Comparison of ENCODE assay signal across 2 cellular contexts in the genomic region with DNA sequence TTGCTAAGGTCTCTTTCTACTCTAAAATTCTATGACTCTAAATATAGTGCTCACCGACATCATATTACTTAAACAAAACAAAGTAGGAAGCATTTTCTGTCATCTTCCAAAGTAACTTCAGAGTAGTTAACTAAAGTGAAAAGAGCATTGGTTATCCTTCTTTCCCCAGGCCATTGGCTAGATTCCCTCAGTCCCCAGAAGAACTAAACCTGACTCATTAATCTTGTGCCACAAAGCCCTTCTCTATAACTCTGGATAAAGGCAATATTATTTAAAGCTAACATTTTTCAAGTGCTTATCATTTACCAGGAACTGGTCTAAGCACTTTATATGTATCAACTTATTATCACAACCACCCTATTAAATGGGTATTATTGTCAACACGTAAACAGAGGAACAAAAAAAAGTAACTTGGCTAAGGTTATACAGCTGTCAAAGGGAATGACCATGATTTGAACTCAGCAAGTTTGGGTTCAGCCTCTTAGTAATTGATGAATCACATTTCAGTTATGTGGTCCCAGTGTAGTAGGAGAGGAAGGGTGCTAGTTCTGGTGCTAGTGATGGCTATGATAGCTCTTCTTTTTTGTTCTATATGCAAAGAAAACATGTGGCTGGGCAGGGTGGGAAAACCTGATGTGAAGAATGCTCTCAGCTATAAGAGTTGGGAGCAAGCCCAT.
TF ChIP-seq lines count a peak whose summit lies in the region.

No MANE protein-coding gene starts in this region.

TF ChIP-seq in HCT116, 20 proteins besides CTCF, POLR2A, EP300 and RAD21:
- TF ChIP-seq EGR1 (IDR thresholded peaks at IDR 0.05; ENCODE audit: low read depth): no peak
- TF ChIP-seq, protein P1, sequence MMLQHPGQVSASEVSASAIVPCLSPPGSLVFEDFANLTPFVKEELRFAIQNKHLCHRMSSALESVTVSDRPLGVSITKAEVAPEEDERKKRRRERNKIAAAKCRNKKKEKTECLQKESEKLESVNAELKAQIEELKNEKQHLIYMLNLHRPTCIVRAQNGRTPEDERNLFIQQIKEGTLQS (IDR thresholded peaks at IDR 0.05): no peak
- no peak for TF ChIP-seq JUND (IDR thresholded peaks at IDR 0.05)
- TF ChIP-seq, protein P2, sequence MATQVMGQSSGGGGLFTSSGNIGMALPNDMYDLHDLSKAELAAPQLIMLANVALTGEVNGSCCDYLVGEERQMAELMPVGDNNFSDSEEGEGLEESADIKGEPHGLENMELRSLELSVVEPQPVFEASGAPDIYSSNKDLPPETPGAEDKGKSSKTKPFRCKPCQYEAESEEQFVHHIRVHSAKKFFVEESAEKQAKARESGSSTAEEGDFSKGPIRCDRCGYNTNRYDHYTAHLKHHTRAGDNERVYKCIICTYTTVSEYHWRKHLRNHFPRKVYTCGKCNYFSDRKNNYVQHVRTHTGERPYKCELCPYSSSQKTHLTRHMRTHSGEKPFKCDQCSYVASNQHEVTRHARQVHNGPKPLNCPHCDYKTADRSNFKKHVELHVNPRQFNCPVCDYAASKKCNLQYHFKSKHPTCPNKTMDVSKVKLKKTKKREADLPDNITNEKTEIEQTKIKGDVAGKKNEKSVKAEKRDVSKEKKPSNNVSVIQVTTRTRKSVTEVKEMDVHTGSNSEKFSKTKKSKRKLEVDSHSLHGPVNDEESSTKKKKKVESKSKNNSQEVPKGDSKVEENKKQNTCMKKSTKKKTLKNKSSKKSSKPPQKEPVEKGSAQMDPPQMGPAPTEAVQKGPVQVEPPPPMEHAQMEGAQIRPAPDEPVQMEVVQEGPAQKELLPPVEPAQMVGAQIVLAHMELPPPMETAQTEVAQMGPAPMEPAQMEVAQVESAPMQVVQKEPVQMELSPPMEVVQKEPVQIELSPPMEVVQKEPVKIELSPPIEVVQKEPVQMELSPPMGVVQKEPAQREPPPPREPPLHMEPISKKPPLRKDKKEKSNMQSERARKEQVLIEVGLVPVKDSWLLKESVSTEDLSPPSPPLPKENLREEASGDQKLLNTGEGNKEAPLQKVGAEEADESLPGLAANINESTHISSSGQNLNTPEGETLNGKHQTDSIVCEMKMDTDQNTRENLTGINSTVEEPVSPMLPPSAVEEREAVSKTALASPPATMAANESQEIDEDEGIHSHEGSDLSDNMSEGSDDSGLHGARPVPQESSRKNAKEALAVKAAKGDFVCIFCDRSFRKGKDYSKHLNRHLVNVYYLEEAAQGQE (IDR thresholded peaks at IDR 0.05; ENCODE audit: low read depth): no peak
- no peak for TF ChIP-seq CEBPB (IDR thresholded peaks at IDR 0.05; ENCODE audit: low read depth)
- TF ChIP-seq CBX3 (IDR thresholded peaks at IDR 0.05; ENCODE audit: low read depth): no peak

TF ChIP-seq in GM23338, 12 proteins besides CTCF, POLR2A, EP300 and RAD21:
- TF ChIP-seq, protein P2 (IDR thresholded peaks at IDR 0.05; ENCODE audit: unreplicated experiment): no peak
- TF ChIP-seq ZNF114 (CRISPR knock-in tag; IDR thresholded peaks at IDR 0.05) (no peak), ZNF331 (CRISPR knock-in tag; IDR thresholded peaks at IDR 0.05; ENCODE audit: low read depth) (no peak), EZH2 (IDR thresholded peaks at IDR 0.05; ENCODE audit: low read depth, unreplicated experiment) (no peak), NANOG (IDR thresholded peaks at IDR 0.05; ENCODE audit: borderline replicate concordance) (no peak), POLR2AphosphoS5 (IDR thresholded peaks at IDR 0.05; ENCODE audit: low read depth) (no peak), EZH2phosphoT487 (IDR thresholded peaks at IDR 0.05; ENCODE audit: unreplicated experiment) (no peak), JUNB (IDR thresholded peaks at IDR 0.05; ENCODE audit: unreplicated experiment) (no peak), STAT1 (IDR thresholded peaks at IDR 0.05; ENCODE audit: unreplicated experiment) (no peak), CREB1 (CRISPR knock-in tag; IDR thresholded peaks at IDR 0.05; ENCODE audit: low read depth) (no peak)
- TF ChIP-seq, protein P3, sequence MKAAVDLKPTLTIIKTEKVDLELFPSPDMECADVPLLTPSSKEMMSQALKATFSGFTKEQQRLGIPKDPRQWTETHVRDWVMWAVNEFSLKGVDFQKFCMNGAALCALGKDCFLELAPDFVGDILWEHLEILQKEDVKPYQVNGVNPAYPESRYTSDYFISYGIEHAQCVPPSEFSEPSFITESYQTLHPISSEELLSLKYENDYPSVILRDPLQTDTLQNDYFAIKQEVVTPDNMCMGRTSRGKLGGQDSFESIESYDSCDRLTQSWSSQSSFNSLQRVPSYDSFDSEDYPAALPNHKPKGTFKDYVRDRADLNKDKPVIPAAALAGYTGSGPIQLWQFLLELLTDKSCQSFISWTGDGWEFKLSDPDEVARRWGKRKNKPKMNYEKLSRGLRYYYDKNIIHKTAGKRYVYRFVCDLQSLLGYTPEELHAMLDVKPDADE (IDR thresholded peaks at IDR 0.05): no peak
- TF ChIP-seq, protein P4, sequence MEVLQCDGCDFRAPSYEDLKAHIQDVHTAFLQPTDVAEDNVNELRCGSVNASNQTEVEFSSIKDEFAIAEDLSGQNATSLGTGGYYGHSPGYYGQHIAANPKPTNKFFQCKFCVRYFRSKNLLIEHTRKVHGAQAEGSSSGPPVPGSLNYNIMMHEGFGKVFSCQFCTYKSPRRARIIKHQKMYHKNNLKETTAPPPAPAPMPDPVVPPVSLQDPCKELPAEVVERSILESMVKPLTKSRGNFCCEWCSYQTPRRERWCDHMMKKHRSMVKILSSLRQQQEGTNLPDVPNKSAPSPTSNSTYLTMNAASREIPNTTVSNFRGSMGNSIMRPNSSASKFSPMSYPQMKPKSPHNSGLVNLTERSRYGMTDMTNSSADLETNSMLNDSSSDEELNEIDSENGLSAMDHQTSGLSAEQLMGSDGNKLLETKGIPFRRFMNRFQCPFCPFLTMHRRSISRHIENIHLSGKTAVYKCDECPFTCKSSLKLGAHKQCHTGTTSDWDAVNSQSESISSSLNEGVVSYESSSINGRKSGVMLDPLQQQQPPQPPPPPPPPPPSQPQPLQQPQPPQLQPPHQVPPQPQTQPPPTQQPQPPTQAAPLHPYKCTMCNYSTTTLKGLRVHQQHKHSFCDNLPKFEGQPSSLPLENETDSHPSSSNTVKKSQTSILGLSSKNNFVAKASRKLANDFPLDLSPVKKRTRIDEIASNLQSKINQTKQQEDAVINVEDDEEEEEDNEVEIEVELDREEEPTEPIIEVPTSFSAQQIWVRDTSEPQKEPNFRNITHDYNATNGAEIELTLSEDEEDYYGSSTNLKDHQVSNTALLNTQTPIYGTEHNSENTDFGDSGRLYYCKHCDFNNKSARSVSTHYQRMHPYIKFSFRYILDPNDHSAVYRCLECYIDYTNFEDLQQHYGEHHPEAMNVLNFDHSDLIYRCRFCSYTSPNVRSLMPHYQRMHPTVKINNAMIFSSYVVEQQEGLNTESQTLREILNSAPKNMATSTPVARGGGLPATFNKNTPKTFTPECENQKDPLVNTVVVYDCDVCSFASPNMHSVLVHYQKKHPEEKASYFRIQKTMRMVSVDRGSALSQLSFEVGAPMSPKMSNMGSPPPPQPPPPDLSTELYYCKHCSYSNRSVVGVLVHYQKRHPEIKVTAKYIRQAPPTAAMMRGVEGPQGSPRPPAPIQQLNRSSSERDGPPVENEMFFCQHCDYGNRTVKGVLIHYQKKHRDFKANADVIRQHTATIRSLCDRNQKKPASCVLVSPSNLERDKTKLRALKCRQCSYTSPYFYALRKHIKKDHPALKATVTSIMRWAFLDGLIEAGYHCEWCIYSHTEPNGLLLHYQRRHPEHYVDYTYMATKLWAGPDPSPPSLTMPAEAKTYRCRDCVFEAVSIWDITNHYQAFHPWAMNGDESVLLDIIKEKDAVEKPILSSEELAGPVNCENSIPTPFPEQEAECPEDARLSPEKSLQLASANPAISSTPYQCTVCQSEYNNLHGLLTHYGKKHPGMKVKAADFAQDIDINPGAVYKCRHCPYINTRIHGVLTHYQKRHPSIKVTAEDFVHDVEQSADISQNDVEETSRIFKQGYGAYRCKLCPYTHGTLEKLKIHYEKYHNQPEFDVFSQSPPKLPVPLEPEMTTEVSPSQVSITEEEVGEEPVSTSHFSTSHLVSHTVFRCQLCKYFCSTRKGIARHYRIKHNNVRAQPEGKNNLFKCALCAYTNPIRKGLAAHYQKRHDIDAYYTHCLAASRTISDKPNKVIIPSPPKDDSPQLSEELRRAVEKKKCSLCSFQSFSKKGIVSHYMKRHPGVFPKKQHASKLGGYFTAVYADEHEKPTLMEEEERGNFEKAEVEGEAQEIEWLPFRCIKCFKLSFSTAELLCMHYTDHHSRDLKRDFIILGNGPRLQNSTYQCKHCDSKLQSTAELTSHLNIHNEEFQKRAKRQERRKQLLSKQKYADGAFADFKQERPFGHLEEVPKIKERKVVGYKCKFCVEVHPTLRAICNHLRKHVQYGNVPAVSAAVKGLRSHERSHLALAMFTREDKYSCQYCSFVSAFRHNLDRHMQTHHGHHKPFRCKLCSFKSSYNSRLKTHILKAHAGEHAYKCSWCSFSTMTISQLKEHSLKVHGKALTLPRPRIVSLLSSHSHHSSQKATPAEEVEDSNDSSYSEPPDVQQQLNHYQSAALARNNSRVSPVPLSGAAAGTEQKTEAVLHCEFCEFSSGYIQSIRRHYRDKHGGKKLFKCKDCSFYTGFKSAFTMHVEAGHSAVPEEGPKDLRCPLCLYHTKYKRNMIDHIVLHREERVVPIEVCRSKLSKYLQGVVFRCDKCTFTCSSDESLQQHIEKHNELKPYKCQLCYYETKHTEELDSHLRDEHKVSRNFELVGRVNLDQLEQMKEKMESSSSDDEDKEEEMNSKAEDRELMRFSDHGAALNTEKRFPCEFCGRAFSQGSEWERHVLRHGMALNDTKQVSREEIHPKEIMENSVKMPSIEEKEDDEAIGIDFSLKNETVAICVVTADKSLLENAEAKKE (CRISPR knock-in tag; IDR thresholded peaks at IDR 0.05): no peak
